ENCODE assay signal across 8 cellular contexts in genomic region chr2:8090748-8091700, GRCh38.
DNase-seq lines count a peak whose midpoint lies in the region; ATAC-seq, FAIRE-seq and TF ChIP-seq lines count a peak whose summit lies in the region.

No MANE protein-coding gene starts in this region.

- H3K27ac Mint-ChIP-seq in activated CD8-positive, alpha-beta T cell treated with anti-CD3 and anti-CD28 coated beads, Interleukin-2, amount 10 ng/mL, durations not matched to agents 7 days and 5 days: no peak overlapping the region
- H3K27ac Mint-ChIP-seq in glutamatergic neuron (ENCODE audit: unreplicated experiment) (no peak overlapping the region), nephron progenitor cell (no peak overlapping the region)

- no peak for DNase-seq in GM19239 (ENCODE audit: insufficient read length, low spot score)
- DNase-seq in MG63: peak; percentile 87
- peak; percentile 34 for DNase-seq in activated CD8-positive, alpha-beta T cell treated with anti-CD3 and anti-CD28 coated beads, Interleukin-2, amount 10 ng/mL, durations not matched to agents 7 days and 5 days
- DNase-seq in glutamatergic neuron: peak; percentile 49
- DNase-seq in stimulated activated CD4-positive, alpha-beta T cell treated with anti-CD3 and anti-CD28 coated beads, Interleukin-2, amount 100 ng/mL, for 48 hours: peak; percentile 47 to 66
- no peak for DNase-seq in kidney
- DNase-seq in nephron progenitor cell: no peak

- H3K4me3 Mint-ChIP-seq in activated CD8-positive, alpha-beta T cell treated with anti-CD3 and anti-CD28 coated beads, Interleukin-2, amount 10 ng/mL, durations not matched to agents 7 days and 5 days: no peak overlapping the region
- no peak overlapping the region for H3K4me3 Mint-ChIP-seq in glutamatergic neuron (ENCODE audit: unreplicated experiment)
- H3K4me3 Mint-ChIP-seq in nephron progenitor cell: no peak overlapping the region

- POLR2A ChIA-PET in activated CD8-positive, alpha-beta T cell treated with anti-CD3 and anti-CD28 coated beads, Interleukin-2, amount 10 ng/mL, durations not matched to agents 7 days and 5 days (lab: Charles Lee): interaction anchor here (0.6 kb wide), 1 partner anchor 1075 kb away, joined by 3 read pairs; no protein-coding TSS in a partner anchor

- H3K27me3 ChIP-seq in ACC112 (ENCODE audit: insufficient read depth, low read length): no peaks in the 10 kb centered on the region
- H3K27me3 ChIP-seq in MG63: no peaks in the 10 kb centered on the region

- H3K9ac ChIP-seq in kidney (ENCODE audit: low read length in 2 of 2): no peak overlapping the region

- peak overlapping the region; percentile 89 for H2AFZ ChIP-seq in ACC112 (ENCODE audit: low read length, unreplicated experiment)

- H3K4me3 ChIP-seq in ACC112 (ENCODE audit: low read depth, low read length) (peak overlapping the region; percentile 38; the same call in 1 of the 2 replicates), MG63 (no peak overlapping the region), kidney (ENCODE audit: low read length in 2 of 2) (no peak overlapping the region)

- no peak for TF ChIP-seq CTCF in glutamatergic neuron (IDR thresholded peaks at IDR 0.05; ENCODE audit: partially characterized antibody, unreplicated experiment)
- TF ChIP-seq CTCF in kidney (IDR thresholded peaks at IDR 0.05; ENCODE audit: borderline replicate concordance, extremely low read depth, insufficient read depth): no peak
- TF ChIP-seq CTCF in nephron progenitor cell (IDR thresholded peaks at IDR 0.05): no peak

- H3K36me3 ChIP-seq in ACC112 (ENCODE audit: insufficient read depth, low read length) (no peaks in the 10 kb centered on the region), MG63 (no peaks in the 10 kb centered on the region), kidney (ENCODE audit: control insufficient read depth in 1 of 2, insufficient read depth in 2 of 2, low read length in 2 of 2) (no peaks in the 10 kb centered on the region)

- H3K36me3 Mint-ChIP-seq in activated CD8-positive, alpha-beta T cell treated with anti-CD3 and anti-CD28 coated beads, Interleukin-2, amount 10 ng/mL, durations not matched to agents 7 days and 5 days (ENCODE audit: low read depth): no peaks in the 10 kb centered on the region
- H3K36me3 Mint-ChIP-seq in glutamatergic neuron (ENCODE audit: unreplicated experiment) (no peaks in the 10 kb centered on the region), nephron progenitor cell (ENCODE audit: low read depth) (no peaks in the 10 kb centered on the region)

- H3K27me3 Mint-ChIP-seq in activated CD8-positive, alpha-beta T cell treated with anti-CD3 and anti-CD28 coated beads, Interleukin-2, amount 10 ng/mL, durations not matched to agents 7 days and 5 days (ENCODE audit: low read depth): no peaks in the 10 kb centered on the region
- H3K27me3 Mint-ChIP-seq in glutamatergic neuron (ENCODE audit: unreplicated experiment) (no peaks in the 10 kb centered on the region), nephron progenitor cell (ENCODE audit: low read depth, poor library complexity) (no peaks in the 10 kb centered on the region)

- H3K9me3 ChIP-seq in MG63 (no peaks in the 10 kb centered on the region), kidney (ENCODE audit: control insufficient read depth in 1 of 2, low read length in 2 of 2) (no peaks in the 10 kb centered on the region)

- CTCF ChIA-PET in activated CD8-positive, alpha-beta T cell treated with anti-CD3 and anti-CD28 coated beads, Interleukin-2, amount 10 ng/mL, durations not matched to agents 7 days and 5 days (lab: Charles Lee): no interaction called here

- H3K4me1 ChIP-seq in ACC112 (ENCODE audit: control insufficient read depth, insufficient read depth, low read length, unreplicated experiment) (peaks cover 51% of the 10 kb centered on the region), kidney (ENCODE audit: control insufficient read depth in 1 of 2, insufficient read depth in 1 of 2, low read depth in 1 of 2, low read length in 2 of 2) (no peaks in the 10 kb centered on the region)

- ATAC-seq in activated CD8-positive, alpha-beta T cell treated with anti-CD3 and anti-CD28 coated beads, Interleukin-2, amount 10 ng/mL, durations not matched to agents 7 days and 5 days: no peak

- intact Hi-C loops in kidney (cut with DNase I): no loop called here

- H3K27ac ChIP-seq in ACC112 (ENCODE audit: low read depth, low read length) (peak overlapping the region; percentile 84), kidney (ENCODE audit: low read depth in 2 of 2, low read length in 2 of 2) (no peak overlapping the region)

- H3K79me2 ChIP-seq in ACC112 (ENCODE audit: control insufficient read depth, insufficient read depth, low read length, unreplicated experiment): no peaks in the 10 kb centered on the region

- peak; percentile 48 for FAIRE-seq in GM19239 (lab: Jason Lieb, UNC)
- no peak for FAIRE-seq in kidney (lab: Jason Lieb, UNC)

- no peaks in the 10 kb centered on the region for H3K4me1 Mint-ChIP-seq in activated CD8-positive, alpha-beta T cell treated with anti-CD3 and anti-CD28 coated beads, Interleukin-2, amount 10 ng/mL, durations not matched to agents 7 days and 5 days (ENCODE audit: low read depth)
- H3K4me1 Mint-ChIP-seq in glutamatergic neuron (ENCODE audit: low read depth, unreplicated experiment) (no peaks in the 10 kb centered on the region), nephron progenitor cell (no peaks in the 10 kb centered on the region)

- H3K9me3 Mint-ChIP-seq in activated CD8-positive, alpha-beta T cell treated with anti-CD3 and anti-CD28 coated beads, Interleukin-2, amount 10 ng/mL, durations not matched to agents 7 days and 5 days (ENCODE audit: insufficient read depth): no peaks in the 10 kb centered on the region
- H3K9me3 Mint-ChIP-seq in glutamatergic neuron (ENCODE audit: unreplicated experiment): no peaks in the 10 kb centered on the region
- H3K9me3 Mint-ChIP-seq in nephron progenitor cell: no peaks in the 10 kb centered on the region

Comparison
In these comparisons a context has a peak if more than half of its experiments do, and no peak if none do; other contexts are left out.
1. DNase-seq: peak in MG63 (single experiment), activated CD8-positive, alpha-beta T cell treated with anti-CD3 and anti-CD28 coated beads, Interleukin-2, amount 10 ng/mL, durations not matched to agents 7 days and 5 days (single experiment), glutamatergic neuron (single experiment) and stimulated activated CD4-positive, alpha-beta T cell treated with anti-CD3 and anti-CD28 coated beads, Interleukin-2, amount 100 ng/mL, for 48 hours (2 of 2); none in GM19239 (single experiment), kidney (single experiment) and nephron progenitor cell (single experiment).